ENCODE assay signal across 18 cellular contexts in the genomic region with DNA sequence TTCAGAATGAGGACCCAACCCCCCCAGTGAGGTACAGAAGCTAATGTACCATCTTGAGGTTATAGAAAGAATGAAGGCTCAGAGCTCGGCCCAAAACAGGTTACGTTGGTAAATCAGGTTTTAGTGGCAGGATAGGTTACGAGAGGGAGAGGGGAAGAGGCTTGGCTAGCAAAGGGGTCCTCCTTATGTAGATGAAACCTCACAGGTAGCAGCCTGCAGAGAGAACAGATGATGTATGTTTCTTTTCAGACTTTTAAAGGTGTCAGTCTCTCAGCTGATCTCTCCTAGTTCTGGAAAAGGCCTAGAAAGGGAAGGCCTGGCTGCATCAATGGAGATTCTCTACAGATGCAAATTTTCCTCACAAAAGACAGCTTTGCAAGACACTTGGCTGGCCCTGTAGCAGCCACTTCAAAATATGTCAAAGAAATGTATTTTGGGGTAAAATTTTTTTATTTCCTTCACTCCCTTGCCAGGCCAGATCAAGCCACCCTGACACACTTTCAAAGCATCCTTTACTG.
DNase-seq lines count a peak whose midpoint lies in the region; ATAC-seq and TF ChIP-seq lines count a peak whose summit lies in the region.
"Had no signal": no experiment of that assay in that cellular context is flagged by ENCODE, and none has a peak within 500 bp of the region (broad histone marks: within the 10 kb centered on the region; RNA-seq: fewer than 3 reads in every experiment).

No MANE protein-coding gene starts in this region.

- H3K23ac ChIP-seq in mesendoderm (ENCODE audit: low read length), result no peak overlapping the region

- no peak for TF ChIP-seq CTCF in GM23338 (conservative IDR thresholded peaks at IDR 0.05; ENCODE audit: low read depth in 2 of 2)
- TF ChIP-seq CTCF in endodermal cell (conservative IDR thresholded peaks at IDR 0.05), result no peak
- no peak for TF ChIP-seq CTCF in Caco-2 (IDR thresholded peaks at IDR 0.05; ENCODE audit: insufficient read depth in 1 of 2, low read depth in 1 of 2, low read length in 1 of 2, severe bottlenecking in 1 of 2, unreplicated experiment in 1 of 2)

- POLR2A ChIA-PET in Caco-2 (lab: Charles Lee), result no interaction called here

- H4K5ac ChIP-seq in mesendoderm (ENCODE audit: low read length), result no peak overlapping the region

- H4K20me1 ChIP-seq in GM23338 (replicated peaks; ENCODE audit: insufficient read depth), result no peaks in the 10 kb centered on the region
- H4K20me1 ChIP-seq: BLaER1 had no signal

- BruUV-seq in Caco-2 (replicated peaks; lab: Mats Ljungman, UMichigan), result no TSS peak

- H3K27me3 ChIP-seq in GM23338 (ENCODE audit: insufficient read depth) (no peaks in the 10 kb centered on the region), HUES64 (ENCODE audit: insufficient read depth, low read length) (no peaks in the 10 kb centered on the region), endodermal cell (ENCODE audit: control insufficient read depth, insufficient read depth, low read length, poor library complexity, severe bottlenecking) (no peaks in the 10 kb centered on the region), mesendoderm (ENCODE audit: insufficient read depth, low read length, poor library complexity) (no peaks in the 10 kb centered on the region), Caco-2 (replicated peaks; ENCODE audit: control insufficient read depth, insufficient read depth, low read length) (no peaks in the 10 kb centered on the region)
- H3K27me3 ChIP-seq: BLaER1 had no signal

- intact Hi-C loops in Caco-2 (cut with micrococcal nuclease; ENCODE audit: unreplicated experiment), result no loop called here

- H3K18ac ChIP-seq in mesendoderm (ENCODE audit: low read length), result peak overlapping the region; percentile 73

- DNase-seq in GM23338 (ENCODE audit: low spot score), result peak; percentile 53
- DNase-seq in endodermal cell, result peak; percentile 67
- no peak for DNase-seq in mesendoderm
- DNase-seq in activated CD4-positive, alpha-beta T cell treated with anti-CD3 and anti-CD28 coated beads for 48 hours, result no peak
- DNase-seq in Caco-2, result no peak
- DNase-seq: 8988T; AML-193; CD8-positive, alpha-beta memory T cell; DMS53; GM23248; HCEC 1CT; HFFc6 had no signal

- no peak overlapping the region for H2BK15ac ChIP-seq in mesendoderm (replicated peaks; ENCODE audit: low read depth)

- 61% methylated on average over 3 of the region's 3 CpGs for WGBS in HUES64
- WGBS in endodermal cell (ENCODE audit: insufficient coverage in 1 of 2, insufficient read length in 1 of 2), 2 experiments, result 98 to 100% methylated on average over 3 of the region's 3 CpGs
- no CpG with 5 or more reads among the region's 3 CpGs for WGBS in mesendoderm (ENCODE audit: extremely low coverage, insufficient coverage, low lambda C conversion rate)

- H3K4me1 Mint-ChIP-seq in GM23338, result peaks cover 25% of the 10 kb centered on the region
- peaks cover 48% of the 10 kb centered on the region for H3K4me1 Mint-ChIP-seq in endodermal cell
- no peaks in the 10 kb centered on the region for H3K4me1 Mint-ChIP-seq in Caco-2 (ENCODE audit: low read depth, unreplicated experiment)
- H3K4me1 Mint-ChIP-seq: CD8-positive, alpha-beta memory T cell; IgD-negative memory B cell had no signal

- peak overlapping the region; percentile 20; the same call in 1 of the 2 replicates for H3K4me3 ChIP-seq in GM23338
- no peak overlapping the region for H3K4me3 ChIP-seq in HUES64 (ENCODE audit: low read length)
- no peak overlapping the region for H3K4me3 ChIP-seq in endodermal cell (ENCODE audit: low read length)
- no peak overlapping the region for H3K4me3 ChIP-seq in mesendoderm (ENCODE audit: low read length)
- no peak overlapping the region for H3K4me3 ChIP-seq in Caco-2 (ENCODE audit: low read depth, low read length)
- H3K4me3 ChIP-seq: BLaER1, GM23248 had no signal

- no peak overlapping the region for H3K56ac ChIP-seq in mesendoderm (ENCODE audit: low read length)

- no peak overlapping the region for H4K8ac ChIP-seq in mesendoderm (ENCODE audit: low read depth, low read length)

- H2BK120ac ChIP-seq in mesendoderm (ENCODE audit: low read depth, low read length), result no peak overlapping the region

- H3K4ac ChIP-seq in mesendoderm (ENCODE audit: low read depth, low read length), result no peak overlapping the region

- no peaks in the 10 kb centered on the region for H3K79me1 ChIP-seq in mesendoderm (ENCODE audit: low read length)

- no peaks in the 10 kb centered on the region for H3K36me3 Mint-ChIP-seq in GM23338 (ENCODE audit: low read depth)
- peaks cover 2% of the 10 kb centered on the region for H3K36me3 Mint-ChIP-seq in endodermal cell (ENCODE audit: low read depth)
- no peaks in the 10 kb centered on the region for H3K36me3 Mint-ChIP-seq in Caco-2 (ENCODE audit: insufficient read depth, unreplicated experiment)
- H3K36me3 Mint-ChIP-seq: CD8-positive, alpha-beta memory T cell had no signal

- peaks cover 5% of the 10 kb centered on the region for H3K27me3 Mint-ChIP-seq in GM23338 (ENCODE audit: insufficient read depth, low read depth, poor library complexity)
- no peaks in the 10 kb centered on the region for H3K27me3 Mint-ChIP-seq in endodermal cell (ENCODE audit: insufficient read depth)
- no peaks in the 10 kb centered on the region for H3K27me3 Mint-ChIP-seq in Caco-2 (ENCODE audit: insufficient read depth, unreplicated experiment)
- H3K27me3 Mint-ChIP-seq: CD8-positive, alpha-beta memory T cell; IgD-negative memory B cell had no signal

- H3K79me2 ChIP-seq in GM23338 (replicated peaks; ENCODE audit: insufficient read depth) (no peaks in the 10 kb centered on the region), mesendoderm (ENCODE audit: control insufficient read depth, insufficient read depth, low read length) (no peaks in the 10 kb centered on the region)

- H3K27ac Mint-ChIP-seq in GM23338 (0 out of 2 replicates have a peak overlapping the region, but pooled peaks have one; percentile 28), endodermal cell (no peak overlapping the region), Caco-2 (ENCODE audit: unreplicated experiment) (no peak overlapping the region)
- H3K27ac Mint-ChIP-seq: HFFc6, IgD-negative memory B cell had no signal

- no peak overlapping the region for H2BK5ac ChIP-seq in mesendoderm (ENCODE audit: low read length)

- H3K9me2 ChIP-seq in GM23338 (ENCODE audit: insufficient read depth), result no peaks in the 10 kb centered on the region

- H3F3A ChIP-seq in GM23338 (replicated peaks; ENCODE audit: low read depth), result no peaks in the 10 kb centered on the region; the same call in 1 of the 2 replicates

- H3K4me2 ChIP-seq in GM23338, result peak overlapping the region; percentile 71
- H3K4me2 ChIP-seq in mesendoderm (ENCODE audit: low read length), result no peak overlapping the region
- H3K4me2 ChIP-seq: BLaER1 had no signal

- H3K9me3 ChIP-seq in HUES64 (ENCODE audit: insufficient read depth, low read depth, low read length) (no peaks in the 10 kb centered on the region), endodermal cell (ENCODE audit: control insufficient read depth, low read length) (peaks cover 5% of the 10 kb centered on the region), Caco-2 (no peaks in the 10 kb centered on the region)
- H3K9me3 ChIP-seq: BLaER1 had no signal

- H3K4me1 ChIP-seq in GM23338 (ENCODE audit: insufficient read depth) (peaks cover 37% of the 10 kb centered on the region), HUES64 (ENCODE audit: insufficient read depth, low read length) (peaks cover 27% of the 10 kb centered on the region), endodermal cell (ENCODE audit: control insufficient read depth, insufficient read depth, low read length) (peaks cover 14% of the 10 kb centered on the region), mesendoderm (ENCODE audit: control insufficient read depth, low read depth, low read length) (peaks cover 7% of the 10 kb centered on the region), Caco-2 (no peaks in the 10 kb centered on the region)
- H3K4me1 ChIP-seq: BLaER1 had no signal

- H3K4me3 Mint-ChIP-seq in GM23338 (peak overlapping the region; percentile 3; the same call in 1 of the 3 replicates), endodermal cell (no peak overlapping the region), Caco-2 (ENCODE audit: unreplicated experiment) (no peak overlapping the region)
- H3K4me3 Mint-ChIP-seq: CD8-positive, alpha-beta memory T cell; HFFc6; IgD-negative memory B cell had no signal

- H2AK5ac ChIP-seq in mesendoderm (ENCODE audit: low read length), result no peak overlapping the region

- CTCF ChIA-PET in Caco-2 (lab: Charles Lee), result no interaction called here

- H3K9ac ChIP-seq in HUES64 (ENCODE audit: low read depth, low read length) (no peak overlapping the region), endodermal cell (ENCODE audit: extremely low read depth, low read length, poor library complexity, severe bottlenecking) (no peak overlapping the region), mesendoderm (ENCODE audit: low read length) (no peak overlapping the region)
- H3K9ac ChIP-seq: BLaER1, GM23248 had no signal

- peak; percentile 82 for ATAC-seq in GM23338
- no peak for ATAC-seq in GM19035 (IDR thresholded peaks at IDR 0.05; ENCODE audit: unreplicated experiment)
- ATAC-seq in HG02623 (IDR thresholded peaks at IDR 0.05; ENCODE audit: unreplicated experiment), result no peak

- H3K36me3 ChIP-seq in GM23338 (ENCODE audit: insufficient read depth) (no peaks in the 10 kb centered on the region; the same call in 1 of the 2 replicates), HUES64 (ENCODE audit: insufficient read depth, low read length) (no peaks in the 10 kb centered on the region), endodermal cell (ENCODE audit: control insufficient read depth, insufficient read depth, low read length) (no peaks in the 10 kb centered on the region), mesendoderm (ENCODE audit: control insufficient read depth, insufficient read depth, low read length) (no peaks in the 10 kb centered on the region), Caco-2 (ENCODE audit: control insufficient read depth, insufficient read depth, low read length) (no peaks in the 10 kb centered on the region)
- H3K36me3 ChIP-seq: BLaER1 had no signal

- H2AFZ ChIP-seq in GM23338, result no peak overlapping the region
- H2AFZ ChIP-seq: GM23248 had no signal

- H3K9me3 Mint-ChIP-seq in GM23338, result no peaks in the 10 kb centered on the region
- no peaks in the 10 kb centered on the region for H3K9me3 Mint-ChIP-seq in endodermal cell
- H3K9me3 Mint-ChIP-seq in Caco-2 (ENCODE audit: unreplicated experiment), result no peaks in the 10 kb centered on the region
- H3K9me3 Mint-ChIP-seq: CD8-positive, alpha-beta memory T cell; HFFc6; IgD-negative memory B cell had no signal

- H3K27ac ChIP-seq in GM23338 (ENCODE audit: low read depth) (peak overlapping the region; percentile 40), HUES64 (ENCODE audit: low read depth, low read length) (peak overlapping the region; percentile 61; the same call in 1 of the 2 replicates), endodermal cell (ENCODE audit: low read depth, low read length) (no peak overlapping the region), mesendoderm (ENCODE audit: low read depth, low read length) (no peak overlapping the region)
- H3K27ac ChIP-seq: BLaER1, GM23248, HL-60 had no signal

TF ChIP-seq in GM23338, 12 proteins besides CTCF, POLR2A, EP300 and RAD21 (continues in another document):
- TF ChIP-seq NANOG (IDR thresholded peaks at IDR 0.05; ENCODE audit: borderline replicate concordance), result no peak
- no peak for TF ChIP-seq EZH2 (IDR thresholded peaks at IDR 0.05; ENCODE audit: low read depth, unreplicated experiment)
- TF ChIP-seq ZNF331 (CRISPR knock-in tag; IDR thresholded peaks at IDR 0.05; ENCODE audit: low read depth), result no peak
- no peak for TF ChIP-seq STAT1 (IDR thresholded peaks at IDR 0.05; ENCODE audit: unreplicated experiment)

Comparison
In these comparisons a context has a peak if more than half of its experiments do, and no peak if none do; other contexts are left out.
1. DNase-seq: peak in GM23338 (single experiment) and endodermal cell (single experiment); none in mesendoderm (single experiment), activated CD4-positive, alpha-beta T cell treated with anti-CD3 and anti-CD28 coated beads for 48 hours (single experiment) and Caco-2 (0 of 2).
2. H3K27ac ChIP-seq: peak in GM23338 (single experiment) and HUES64 (single experiment); none in endodermal cell (single experiment) and mesendoderm (single experiment).